8 cellular contexts compared by ENCODE assay signal in genomic region chr19:37594064-37594981, GRCh38. TPM values are rescaled to one million over a fixed set of nuclear protein-coding genes. Genes with fewer than 3 reads are reported as not detected.
A peak's percentile ranks its signal among the peaks of the same experiment; 100 is the strongest.
DNase-seq lines count a peak whose midpoint lies in the region; ATAC-seq and TF ChIP-seq lines count a peak whose summit lies in the region.

TSS of gene ZNF540 (plus strand) at chr19:37594876. CDS start at chr19:37598448, 3,572 bp downstream.
TSS of gene ZNF571 (minus strand) at chr19:37594792. CDS start at chr19:37586676, 8,116 bp downstream.

- DNase-seq in GM04504 (ENCODE audit: low read depth) = peak; percentile 73
- peak; percentile 94 for DNase-seq in NCI-H1105 (lab: John Stamatoyannopoulos, UW)
- DNase-seq in SW480 (ENCODE audit: low spot score) = peak; percentile 98
- DNase-seq in adrenal gland = peak; percentile 95 to 99 (median 97)
- DNase-seq in cardiac septum (ENCODE audit: low spot score) = peak; percentile 96
- DNase-seq in tibial nerve (ENCODE audit: low spot score in 2 of 2) = peak; percentile 87 to 93

- H3K27me3 ChIP-seq in adrenal gland (no peaks in the 10 kb centered on the region), parathyroid adenoma (ENCODE audit: control insufficient read depth, insufficient read depth, low read length) (no peaks in the 10 kb centered on the region), tibial nerve (no peaks in the 10 kb centered on the region)

- WGBS in adrenal gland, 4 donors = 0 to 1% (median 1%) methylated on average over 12 to 58 of the region's 58 CpGs
- WGBS in tibial nerve, 2 donors = 0 to 1% methylated on average over 36 to 57 of the region's 58 CpGs

- H3K36me3 ChIP-seq in adrenal gland (replicated peaks in 1 of 2) (no peaks in the 10 kb centered on the region), parathyroid adenoma (ENCODE audit: control insufficient read depth, insufficient read depth, low read length) (no peaks in the 10 kb centered on the region), tibial nerve (peaks cover 0 to 45% (median 10%) of the 10 kb centered on the region in 3 donors)

- peak within 1 kb of the TSS; percentile 91 to 98 (median 94) for H3K27ac ChIP-seq in adrenal gland
- peak within 1 kb of the TSS; percentile 90 for H3K27ac ChIP-seq in parathyroid adenoma
- H3K27ac ChIP-seq in tibial nerve = peak within 1 kb of the TSS; percentile 83 to 97 (median 94)

- H3K79me2 ChIP-seq in parathyroid adenoma = peaks cover 10% of the 10 kb centered on the region

- intact Hi-C loops in adrenal gland (cut with DNase I) (no loop called here), cardiac septum (cut with DNase I) (loop anchor here (5.0 kb wide), 1 partner anchor 42 kb away; no protein-coding TSS in a partner anchor)

- H3K4me3 ChIP-seq in adrenal gland (peak within 1 kb of the TSS; percentile 71 to 93 (median 84)), parathyroid adenoma (ENCODE audit: low read depth, low read length) (peak within 1 kb of the TSS; percentile 99), tibial nerve (peak within 1 kb of the TSS; percentile 71 to 89 (median 74))

- H3K9me3 ChIP-seq in adrenal gland (replicated peaks in 1 of 3) = peaks cover 0 to 6% (median 0%) of the 10 kb centered on the region in 3 donors
- no peaks in the 10 kb centered on the region for H3K9me3 ChIP-seq in parathyroid adenoma (ENCODE audit: control insufficient read depth, low read length)
- peaks cover 0 to 23% (median 6%) of the 10 kb centered on the region in 4 donors for H3K9me3 ChIP-seq in tibial nerve

- TF ChIP-seq CTCF in adrenal gland (IDR thresholded peaks at IDR 0.05) (no peak), parathyroid adenoma (IDR thresholded peaks at IDR 0.05) (no peak), tibial nerve (IDR thresholded peaks at IDR 0.05) (peak in 1 of 5 experiments; percentile 7)

- peak within 1 kb of the TSS; percentile 96 for H2AFZ ChIP-seq in parathyroid adenoma

- peak; percentile 67 to 93 for TF ChIP-seq EP300 in tibial nerve (IDR thresholded peaks at IDR 0.05)

- ATAC-seq in HG02588 (IDR thresholded peaks at IDR 0.05; ENCODE audit: unreplicated experiment) = peak; percentile 92

- H3K4me2 ChIP-seq in parathyroid adenoma (ENCODE audit: low read length) = peak within 1 kb of the TSS; percentile 79

- peaks cover 3 to 17% of the 10 kb centered on the region in 2 donors for H3K4me1 ChIP-seq in adrenal gland (replicated peaks in 1 of 2)
- no peaks in the 10 kb centered on the region for H3K4me1 ChIP-seq in parathyroid adenoma
- H3K4me1 ChIP-seq in tibial nerve = peaks cover 0 to 24% (median 2%) of the 10 kb centered on the region in 4 donors

- H3K9ac ChIP-seq in parathyroid adenoma = peak within 1 kb of the TSS; percentile 63

- peak in 1 of 2 donors; percentile 90 for TF ChIP-seq POLR2A in adrenal gland (IDR thresholded peaks at IDR 0.05)
- TF ChIP-seq POLR2A in tibial nerve (IDR thresholded peaks at IDR 0.05) = peak; percentile 61 to 76

RNA-seq across cellular contexts. Expression of gene ZNF540, which starts in this region (rescaled TPM):
- total RNA-seq in adrenal gland (1 to 10 TPM; 2.3 to 7.2 (median 5.3) TPM), cardiac septum (4.5 TPM), tibial nerve (10 to 100 TPM in 1 of 4 donors, 1 to 10 TPM in 3; 4.2 to 10.5 (median 6.5) TPM)
- polyA plus RNA-seq in adrenal gland = 10 to 100 TPM in 1 of 3 donors, 1 to 10 TPM in 2; 5.5 to 19.2 (median 5.8) TPM

RNA-seq across cellular contexts. Expression of gene ZNF571, which starts in this region (rescaled TPM):
- total RNA-seq in adrenal gland (10 to 100 TPM in 1 of 8 donors, 1 to 10 TPM in 7; 1.9 to 11.4 (median 6.1) TPM), cardiac septum (4.4 TPM), tibial nerve (10 to 100 TPM in 1 of 4 donors, 1 to 10 TPM in 3; 3.9 to 11.2 (median 7.3) TPM)
- 1 to 10 TPM; 5.6 to 8.8 (median 6.2) TPM for polyA plus RNA-seq in adrenal gland

Comparison
In these comparisons a context has a peak if more than half of its experiments do, and no peak if none do; other contexts are left out.
1. Peak in every context shown above with its lines: DNase-seq, ATAC-seq, H3K4me3 ChIP-seq and H3K27ac ChIP-seq.